16 cellular contexts compared by ENCODE assay signal in genomic region chr7:4820405-4820967, GRCh38. TPM values are rescaled to one million over a fixed set of nuclear protein-coding genes. Genes with fewer than 3 reads are reported as not detected.
DNase-seq lines count a peak whose midpoint lies in the region; ATAC-seq and TF ChIP-seq lines count a peak whose summit lies in the region.
"Had no signal": no experiment of that assay in that cellular context is flagged by ENCODE, and none has a peak within 500 bp of the region (broad histone marks: within the 10 kb centered on the region; RNA-seq: fewer than 3 reads in every experiment).

No MANE protein-coding gene starts in this region.

- H3K27me3 ChIP-seq in H7 (ENCODE audit: control insufficient read depth, insufficient read depth, low read length) (no peaks in the 10 kb centered on the region), esophagus squamous epithelium (peaks cover 0 to 23% (median 0%) of the 10 kb centered on the region in 4 donors), right cardiac atrium (ENCODE audit: control insufficient read depth, insufficient read depth) (no peaks in the 10 kb centered on the region), spleen (replicated peaks in 1 of 7) (peaks cover 0 to 81% (median 9%) of the 10 kb centered on the region in 7 donors)

- DNase-seq in H7 (peak; percentile 47), esophagus squamous epithelium (lab: John Stamatoyannopoulos, UW) (no peak), right cardiac atrium (peak in 1 of 3 donors; percentile 77), spleen (peak; percentile 42), NCI-H146 (lab: John Stamatoyannopoulos, UW) (no peak), foreskin fibroblast (no peak)
- DNase-seq: AML-193; CD4-positive, alpha-beta memory T cell; DND-41; GF-D8; KG1; NCI-H1092; NCI-H1694 treated with DMSO at 0.1 percent for 48 hours had no signal

- no peaks in the 10 kb centered on the region for H3K9me3 ChIP-seq in esophagus squamous epithelium
- no peaks in the 10 kb centered on the region for H3K9me3 ChIP-seq in right cardiac atrium (ENCODE audit: control insufficient read depth, low read length)
- no peaks in the 10 kb centered on the region for H3K9me3 ChIP-seq in spleen

- H3K4me3 ChIP-seq in H7 (ENCODE audit: insufficient read depth, low read depth, low read length): no peak overlapping the region
- H3K4me3 ChIP-seq in esophagus squamous epithelium: no peak overlapping the region
- H3K4me3 ChIP-seq in right cardiac atrium (ENCODE audit: low read length): no peak overlapping the region
- no peak overlapping the region for H3K4me3 ChIP-seq in spleen
- no peak overlapping the region for H3K4me3 ChIP-seq in foreskin fibroblast (ENCODE audit: low read depth in 1 of 2, low read length in 2 of 2)
- H3K4me3 ChIP-seq: PC-9 had no signal

- ATAC-seq in right cardiac atrium (peak; percentile 54 to 73), HG03565 (IDR thresholded peaks at IDR 0.05; ENCODE audit: unreplicated experiment) (no peak)

- intact Hi-C loops in esophagus squamous epithelium (cut with DNase I): no loop called here
- intact Hi-C loops in right cardiac atrium (cut with DNase I): no loop called here
- intact Hi-C loops in spleen (cut with DNase I; ENCODE audit: low total_unique reads): no loop called here

- H3K27ac ChIP-seq in esophagus squamous epithelium: peak overlapping the region in 3 of 4 donors; percentile 16 to 34 (median 22)
- H3K27ac ChIP-seq in right cardiac atrium (ENCODE audit: low read length): no peak overlapping the region
- H3K27ac ChIP-seq in spleen: no peak overlapping the region
- H3K27ac ChIP-seq: PC-9 had no signal

- H3K36me3 ChIP-seq in H7 (replicated peaks; ENCODE audit: control insufficient read depth, insufficient read depth, low read length) (no peaks in the 10 kb centered on the region), esophagus squamous epithelium (no peaks in the 10 kb centered on the region), spleen (no peaks in the 10 kb centered on the region)

- TF ChIP-seq CTCF in esophagus squamous epithelium (IDR thresholded peaks at IDR 0.05) (no peak), spleen (IDR thresholded peaks at IDR 0.05 in 8 of 11, conservative IDR thresholded peaks at IDR 0.05 in 3 of 11) (no peak), foreskin fibroblast (IDR thresholded peaks at IDR 0.05; ENCODE audit: low read depth, low read length) (no peak)

- H3K4me1 ChIP-seq in esophagus squamous epithelium (peaks cover 0 to 7% (median 0%) of the 10 kb centered on the region in 3 donors), right cardiac atrium (ENCODE audit: control insufficient read depth, insufficient read depth, low read length) (peaks cover 8% of the 10 kb centered on the region), spleen (peaks cover 0 to 13% (median 0%) of the 10 kb centered on the region in 6 donors)

- TF ChIP-seq POLR2A in esophagus squamous epithelium (IDR thresholded peaks at IDR 0.05) (no peak), spleen (IDR thresholded peaks at IDR 0.05) (no peak)

- 73 to 80% methylated on average over 3 to 5 of the region's 19 CpGs for WGBS in esophagus squamous epithelium, 2 donors
- 43% methylated on average over 19 of the region's 19 CpGs for WGBS in right cardiac atrium
- WGBS in spleen, 5 donors: 55 to 83% (median 75%) methylated on average over 11 to 19 of the region's 19 CpGs

RNA-seq across cellular contexts. Expression of gene PAPOLB, which starts 41.3 kb away (rescaled TPM):
- total RNA-seq in H7 (2014; rRNA removed; shearing (Covaris generic)): 0.14 TPM in 1 of 2 replicates, not detected in the other
- total RNA-seq in esophagus squamous epithelium: under 1 TPM in 1 of 4 donors, not detected in 3; 0.38 TPM
- under 1 TPM; 0.23 to 0.39 (median 0.30) TPM for total RNA-seq in right cardiac atrium
- polyA plus RNA-seq in right cardiac atrium: 0.16 TPM
- under 1 TPM in 3 of 7 donors, not detected in 4; 0.15 to 0.34 (median 0.26) TPM for total RNA-seq in spleen
- polyA plus RNA-seq in spleen: not detected
- total RNA-seq: CD4-positive, alpha-beta memory T cell; MCF 10A; PC-9 had no signal
- polyA plus RNA-seq: CD4-positive, alpha-beta memory T cell had no signal

RNA-seq across cellular contexts. Expression of gene AP5Z1, which starts 45.1 kb away (rescaled TPM):
- 22.4 and 25.6 TPM in 2 replicates for total RNA-seq in H7 (2014; rRNA removed; shearing (Covaris generic))
- 10 to 100 TPM; 11.2 to 32.8 (median 23.8) TPM for total RNA-seq in esophagus squamous epithelium
- total RNA-seq in right cardiac atrium: 10 to 100 TPM; 10.5 to 17.3 (median 15.2) TPM
- 12.4 TPM for polyA plus RNA-seq in right cardiac atrium
- 10 to 100 TPM; 39.3 to 72.7 (median 62.8) TPM for total RNA-seq in spleen
- 100 to 1,000 TPM in 2 of 3 donors, 10 to 100 TPM in 1; 62.9 to 156 (median 139) TPM for polyA plus RNA-seq in spleen

Comparison
In these comparisons a context has a peak if more than half of its experiments do, and no peak if none do; other contexts are left out.
1. DNase-seq: peak in H7 (single experiment) and spleen (single experiment); none in esophagus squamous epithelium (single experiment), NCI-H146 (single experiment) and foreskin fibroblast (0 of 2).
2. H3K27ac ChIP-seq: peak in esophagus squamous epithelium (3 of 4); none in right cardiac atrium (single experiment) and spleen (0 of 8).